ENCODE assay signal across 15 cellular contexts in genomic region chr12:115398311-115398781, GRCh38.
DNase-seq lines count a peak whose midpoint lies in the region; ATAC-seq and TF ChIP-seq lines count a peak whose summit lies in the region.
"Had no signal": no experiment of that assay in that cellular context is flagged by ENCODE, and none has a peak within 500 bp of the region (broad histone marks: within the 10 kb centered on the region; RNA-seq: fewer than 3 reads in every experiment).

No MANE protein-coding gene starts in this region.

- no peaks in the 10 kb centered on the region for H3K4me1 ChIP-seq in hepatocyte (ENCODE audit: insufficient read depth)

- H3K27ac ChIP-seq in hepatocyte: peak overlapping the region; percentile 4
- H3K27ac ChIP-seq: KMS-11, skin epidermis had no signal

- no peak overlapping the region for H3K4me2 ChIP-seq in hepatocyte
- H3K4me2 ChIP-seq: KMS-11 had no signal

- H3K27me3 Mint-ChIP-seq in HFFc6 (ENCODE audit: insufficient read depth): no peaks in the 10 kb centered on the region
- H3K27me3 Mint-ChIP-seq: activated CD4-positive, alpha-beta T cell treated with anti-CD3 and anti-CD28 coated beads for 36 hours had no signal

- H3K4me3 ChIP-seq in hepatocyte: no peak overlapping the region
- H3K4me3 ChIP-seq: skin epidermis had no signal

- TF ChIP-seq CTCF in HFFc6 (IDR thresholded peaks at IDR 0.05) (peak; percentile 66), hepatocyte (IDR thresholded peaks at IDR 0.05; ENCODE audit: poor library complexity) (peak; percentile 50)

- DNase-seq in AG20443 (ENCODE audit: low spot score) (peak; percentile 19), HFFc6 (peak; percentile 49), RPMI7951 (ENCODE audit: low read depth) (peak; percentile 70), hepatocyte (ENCODE audit: low spot score) (peak; percentile 65)
- DNase-seq in activated CD4-positive, alpha-beta T cell treated with anti-CD3 and anti-CD28 coated beads for 4 hours: no peak
- DNase-seq in activated effector memory CD4-positive, alpha-beta T cell treated with anti-CD3 and anti-CD28 coated beads, Interleukin-2, amount 50 U/mL, for 16 hours: no peak
- DNase-seq in activated T-cell treated with anti-CD3 and anti-CD28 coated beads, Interleukin-2, amount 50 U/mL, for 48 hours: no peak
- DNase-seq: activated CD4-positive, alpha-beta T cell treated with anti-CD3 and anti-CD28 coated beads for 36 hours; activated effector memory CD4-positive, alpha-beta T cell treated with Interleukin-2 at 50 U/mL for 16 hours; central memory CD4-positive, alpha-beta T cell; immature natural killer cell had no signal

- peaks cover 13% of the 10 kb centered on the region for H3K36me3 Mint-ChIP-seq in HFFc6 (ENCODE audit: low read depth)
- H3K36me3 Mint-ChIP-seq: immature natural killer cell had no signal

- no peak overlapping the region for H3K27ac Mint-ChIP-seq in HFFc6
- H3K27ac Mint-ChIP-seq: activated CD4-positive, alpha-beta T cell treated with anti-CD3 and anti-CD28 coated beads for 36 hours; immature natural killer cell; nephron had no signal

- H3K79me2 ChIP-seq in hepatocyte: no peaks in the 10 kb centered on the region

- no peaks in the 10 kb centered on the region for H4K20me1 ChIP-seq in hepatocyte (ENCODE audit: insufficient read depth, poor library complexity, severe bottlenecking)

- no peak for ATAC-seq in GM18870 (IDR thresholded peaks at IDR 0.05; ENCODE audit: unreplicated experiment)
- ATAC-seq: activated CD4-positive, alpha-beta T cell treated with anti-CD3 and anti-CD28 coated beads for 36 hours had no signal

- H3K36me3 ChIP-seq in hepatocyte (replicated peaks; ENCODE audit: insufficient read depth, low read depth): no peaks in the 10 kb centered on the region

- H3K4me3 Mint-ChIP-seq in HFFc6: no peak overlapping the region
- H3K4me3 Mint-ChIP-seq: activated CD4-positive, alpha-beta T cell treated with anti-CD3 and anti-CD28 coated beads for 36 hours; immature natural killer cell; nephron had no signal

- H3K9me3 Mint-ChIP-seq in HFFc6: peaks cover 12% of the 10 kb centered on the region; the same call in 1 of the 2 replicates

- no peak overlapping the region for H2AFZ ChIP-seq in hepatocyte

- WGBS in hepatocyte (ENCODE audit: low lambda C conversion rate, missing lambda C conversion rate): 71% methylated on average over 4 of the region's 4 CpGs

- peaks cover 37% of the 10 kb centered on the region for H3K4me1 Mint-ChIP-seq in HFFc6 (ENCODE audit: low read depth)
- H3K4me1 Mint-ChIP-seq: activated CD4-positive, alpha-beta T cell treated with anti-CD3 and anti-CD28 coated beads for 36 hours; immature natural killer cell had no signal

- H3K9me3 ChIP-seq in hepatocyte (ENCODE audit: low read depth): no peaks in the 10 kb centered on the region

- no peaks in the 10 kb centered on the region for H3K27me3 ChIP-seq in hepatocyte

- no peaks in the 10 kb centered on the region for H3K9me2 ChIP-seq in hepatocyte (replicated peaks; ENCODE audit: insufficient read depth)

Comparison
In these comparisons a context has a peak if more than half of its experiments do, and no peak if none do; other contexts are left out.
1. DNase-seq: peak in AG20443 (single experiment), HFFc6 (single experiment), RPMI7951 (single experiment) and hepatocyte (single experiment); none in activated CD4-positive, alpha-beta T cell treated with anti-CD3 and anti-CD28 coated beads for 4 hours (0 of 2), activated effector memory CD4-positive, alpha-beta T cell treated with anti-CD3 and anti-CD28 coated beads, Interleukin-2, amount 50 U/mL, for 16 hours (single experiment) and activated T-cell treated with anti-CD3 and anti-CD28 coated beads, Interleukin-2, amount 50 U/mL, for 48 hours (0 of 2).